8 cellular contexts compared by ENCODE assay signal in genomic region chr7:98251844-98252639, GRCh38. TPM values are rescaled to one million over a fixed set of nuclear protein-coding genes. Genes with fewer than 3 reads are reported as not detected.
DNase-seq lines count a peak whose midpoint lies in the region; ATAC-seq and TF ChIP-seq lines count a peak whose summit lies in the region.

TECPR1 (minus strand) TSS chr7:98252232; CDS start chr7:98246146, 6,086 bp downstream.

- CTCF ChIA-PET in PC-3 (lab: Charles Lee): no interaction called here

- no peaks in the 10 kb centered on the region for H3K9me2 ChIP-seq in PC-3 (replicated peaks; ENCODE audit: low read length)

- no peaks in the 10 kb centered on the region for H3K9me3 ChIP-seq in PC-3 (ENCODE audit: low read length)
- no peaks in the 10 kb centered on the region for H3K9me3 ChIP-seq in esophagus (ENCODE audit: control insufficient read depth in 2 of 2, insufficient read depth in 1 of 2, low read depth in 1 of 2, low read length in 1 of 2)
- H3K9me3 ChIP-seq in mucosa of stomach (ENCODE audit: control insufficient read depth, low read length): no peaks in the 10 kb centered on the region

- H3K4me3 ChIP-seq in PC-3 (ENCODE audit: low read length) (peak within 1 kb of the TSS; percentile 99), esophagus (ENCODE audit: low read depth in 1 of 2, low read length in 2 of 2) (peak within 1 kb of the TSS; percentile 66 to 94), mucosa of stomach (ENCODE audit: low read length) (peak within 1 kb of the TSS; percentile 67)

- H3K27me3 ChIP-seq in PC-3 (ENCODE audit: low read length) (no peaks in the 10 kb centered on the region), esophagus (ENCODE audit: control insufficient read depth in 1 of 2, insufficient read depth in 2 of 2, low read length in 2 of 2) (no peaks in the 10 kb centered on the region), mucosa of stomach (ENCODE audit: control insufficient read depth, insufficient read depth, low read length) (no peaks in the 10 kb centered on the region)

- ATAC-seq in GM21619 (IDR thresholded peaks at IDR 0.05; ENCODE audit: unreplicated experiment) (peak; percentile 96), PC-3 (peak; percentile 98)

- no peak for TF ChIP-seq RAD21 in Ishikawa (IDR thresholded peaks at IDR 0.05; ENCODE audit: low read depth)

- TF ChIP-seq EP300 in Ishikawa (IDR thresholded peaks at IDR 0.05; ENCODE audit: borderline replicate concordance): no peak; the same call in 1 of the 2 replicates

- peak within 1 kb of the TSS; percentile 78 for H3K9ac ChIP-seq in PC-3 (ENCODE audit: low read length)
- H3K9ac ChIP-seq in mucosa of stomach (ENCODE audit: low read length): peak within 1 kb of the TSS; percentile 68

- POLR2A ChIA-PET in PC-3 (lab: Charles Lee; ENCODE audit: unreplicated experiment): no interaction called here

- intact Hi-C loops in PC-3 (cut with micrococcal nuclease): loop anchor here (2.0 kb wide), 1 partner anchor 29 kb away; the partner anchor contains the start of gene BRI3

- H3K36me3 ChIP-seq in PC-3 (ENCODE audit: low read depth, low read length) (no peaks in the 10 kb centered on the region), esophagus (ENCODE audit: control insufficient read depth in 2 of 2, insufficient read depth in 2 of 2, low read length in 1 of 2) (peaks cover 0 to 3% of the 10 kb centered on the region in 2 donors), mucosa of stomach (ENCODE audit: control insufficient read depth, insufficient read depth, low read length) (no peaks in the 10 kb centered on the region)

- H3K27ac ChIP-seq in PC-3 (ENCODE audit: low read length) (peak within 1 kb of the TSS; percentile 65), esophagus (ENCODE audit: low read depth in 2 of 2, low read length in 1 of 2) (peak within 1 kb of the TSS; percentile 92 to 97)

- BruUV-seq in PC-3 (replicated peaks; lab: Mats Ljungman, UMichigan): no TSS peak

- TF ChIP-seq CTCF in PC-3 (conservative IDR thresholded peaks at IDR 0.05; ENCODE audit: low read depth, low read length): no peak

- peak within 1 kb of the TSS; percentile 96 for H2AFZ ChIP-seq in PC-3 (ENCODE audit: low read length)

- peaks cover 28% of the 10 kb centered on the region for H3K4me1 ChIP-seq in PC-3 (ENCODE audit: insufficient read depth, low read length)
- H3K4me1 ChIP-seq in esophagus (ENCODE audit: control insufficient read depth in 2 of 2, insufficient read depth in 2 of 2, low read length in 1 of 2): peaks cover 3% of the 10 kb centered on the region in 2 donors
- H3K4me1 ChIP-seq in mucosa of stomach (ENCODE audit: control insufficient read depth, insufficient read depth, low read length): peaks cover 38% of the 10 kb centered on the region

- H3K4me2 ChIP-seq in PC-3 (ENCODE audit: low read length): peak within 1 kb of the TSS; percentile 99

- 0 to 1% methylated on average over 81 of the region's 81 CpGs for WGBS in esophagus, 2 donors

- H4K20me1 ChIP-seq in PC-3 (ENCODE audit: low read length): no peaks in the 10 kb centered on the region

- H3F3A ChIP-seq in PC-3 (ENCODE audit: low read length, unreplicated experiment): no peaks in the 10 kb centered on the region

- peaks cover 25% of the 10 kb centered on the region for H3K79me2 ChIP-seq in PC-3 (ENCODE audit: low read length)

- DNase-seq in DMS153 (lab: John Stamatoyannopoulos, UW) (peak; percentile 88), PC-3 (peak; percentile 92), activated T-cell treated with anti-CD3 and anti-CD28 coated beads for 48 hours (ENCODE audit: low read depth) (peak; percentile 87)
- DNase-seq in stimulated activated CD8-positive, alpha-beta memory T cell treated with anti-CD3 and anti-CD28 coated beads, Interleukin-7, amount 100 ng/mL, for 1 hour (ENCODE audit: low read depth in 2 of 2): peak; percentile 72 to 74

TF ChIP-seq in Ishikawa, 13 proteins besides CTCF, POLR2A, EP300 and RAD21:
- TF ChIP-seq ZBTB7A (IDR thresholded peaks at IDR 0.05; ENCODE audit: low read depth): 0 out of 2 replicates have a peak, but pooled peaks have one; percentile 20
- TF ChIP-seq EGR1 (IDR thresholded peaks at IDR 0.05): peak; percentile 74
- TF ChIP-seq TCF12 (IDR thresholded peaks at IDR 0.05; ENCODE audit: low read depth): peak; percentile 42
- TF ChIP-seq REST (IDR thresholded peaks at IDR 0.05; ENCODE audit: low read depth): no peak
- TF ChIP-seq NFIC (IDR thresholded peaks at IDR 0.05): peak; percentile 49; the same call in 1 of the 2 replicates
- peak; percentile 77; the same call in 1 of the 2 replicates for TF ChIP-seq CREB1 (IDR thresholded peaks at IDR 0.05; ENCODE audit: low read depth)
- no peak for TF ChIP-seq YY1 (IDR thresholded peaks at IDR 0.05; ENCODE audit: low read depth)
- TF ChIP-seq CEBPB (IDR thresholded peaks at IDR 0.05): no peak
- TF ChIP-seq USF1 (IDR thresholded peaks at IDR 0.05): peak; percentile 39; the same call in 1 of the 2 replicates
- 0 out of 2 replicates have a peak, but pooled peaks have one; percentile 3 for TF ChIP-seq TEAD4 (IDR thresholded peaks at IDR 0.05)
- TF ChIP-seq TAF1 (IDR thresholded peaks at IDR 0.05; ENCODE audit: low read depth): peak; percentile 65
- no peak for TF ChIP-seq FOXM1 (IDR thresholded peaks at IDR 0.05; ENCODE audit: borderline replicate concordance, low read depth)
- peak; percentile 59 for TF ChIP-seq MAX (IDR thresholded peaks at IDR 0.05)

RNA-seq across cellular contexts. Expression of gene TECPR1, which starts in this region (rescaled TPM):
- 9.4 and 11.5 TPM in 2 replicates for total RNA-seq in PC-3 (2014; rRNA removed)
- polyA plus RNA-seq in esophagus: 10 to 100 TPM in 1 of 2 donors, 1 to 10 TPM in 1; 8.4 to 17.1 TPM

Comparison
In these comparisons a context has a peak if more than half of its experiments do, and no peak if none do; other contexts are left out.
1. Peak in every context shown above with its lines: DNase-seq, ATAC-seq, H3K4me3 ChIP-seq and H3K27ac ChIP-seq.